Comparison of ENCODE assay signal across 8 cellular contexts in the genomic region with DNA sequence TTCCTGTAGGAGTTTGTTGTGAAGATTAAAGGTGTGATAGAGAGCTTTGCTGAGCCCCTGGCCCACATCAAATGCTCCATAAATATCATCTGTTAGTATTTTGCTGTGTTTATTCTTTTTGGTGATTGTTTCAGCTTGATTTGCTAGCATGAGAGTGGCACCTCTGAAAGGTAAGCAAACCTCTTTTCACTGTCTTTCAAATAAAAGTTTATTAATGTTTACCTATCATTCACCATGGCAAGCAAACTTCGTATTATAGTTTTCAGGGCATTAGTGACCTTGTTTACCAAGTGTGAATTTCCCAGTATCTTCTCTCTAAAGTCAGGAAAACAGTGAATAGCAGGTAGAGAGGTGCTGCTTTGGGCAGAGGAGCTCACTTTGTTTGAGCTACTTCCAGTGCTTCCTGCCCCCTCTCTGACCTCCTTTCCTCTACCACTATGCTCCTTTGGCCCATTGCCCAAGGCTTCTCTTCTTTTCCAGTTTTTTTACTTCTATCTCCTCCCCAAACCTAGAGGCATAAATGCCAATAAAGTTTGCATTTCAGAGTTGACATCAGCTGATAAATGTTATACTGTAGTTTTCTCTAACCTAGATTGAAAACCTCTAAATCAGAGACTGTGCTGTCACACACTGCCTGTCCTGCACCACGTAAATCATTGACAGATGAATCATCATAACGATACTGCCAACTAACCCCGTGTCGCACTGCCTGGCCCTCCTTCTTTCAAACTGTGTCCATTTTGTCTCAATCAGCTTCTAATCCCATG.
DNase-seq lines count a peak whose midpoint lies in the region; ATAC-seq lines count a peak whose summit lies in the region.
"Had no signal": no experiment of that assay in that cellular context is flagged by ENCODE, and none has a peak within 500 bp of the region (broad histone marks: within the 10 kb centered on the region; RNA-seq: fewer than 3 reads in every experiment).

No MANE protein-coding gene starts in this region.

- DNase-seq in GM19238 (ENCODE audit: insufficient read length, low spot score) (peak; percentile 5), SHP77 treated with DMSO at 0.1 percent for 48 hours (lab: John Stamatoyannopoulos, UW) (peak; percentile 89), renal cortical epithelial cell (ENCODE audit: low read depth) (peak; percentile 88), NCI-H526 treated with DMSO at 0.1 percent for 48 hours (lab: John Stamatoyannopoulos, UW) (no peak)
- DNase-seq in stimulated activated naive CD8-positive, alpha-beta T cell treated with anti-CD3 and anti-CD28 coated beads, Interleukin-15, Interleukin-2, amounts not matched to agents 100 U/mL and 50 U/mL, for 24 hours, result no peak
- DNase-seq: Karpas-422 had no signal

- ATAC-seq in HG02943 (IDR thresholded peaks at IDR 0.05; ENCODE audit: low read depth, unreplicated experiment) (peak; percentile 99), GM19328 (IDR thresholded peaks at IDR 0.05; ENCODE audit: unreplicated experiment) (no peak)
- ATAC-seq in stimulated activated naive CD8-positive, alpha-beta T cell treated with anti-CD3 and anti-CD28 coated beads, Interleukin-15, Interleukin-2, amounts not matched to agents 100 U/mL and 50 U/mL, for 24 hours, result no peak

Comparison
In these comparisons a context has a peak if more than half of its experiments do, and no peak if none do; other contexts are left out.
1. DNase-seq: peak in GM19238 (single experiment), SHP77 treated with DMSO at 0.1 percent for 48 hours (single experiment) and renal cortical epithelial cell (single experiment); none in stimulated activated naive CD8-positive, alpha-beta T cell treated with anti-CD3 and anti-CD28 coated beads, Interleukin-15, Interleukin-2, amounts not matched to agents 100 U/mL and 50 U/mL, for 24 hours (single experiment) and NCI-H526 treated with DMSO at 0.1 percent for 48 hours (single experiment).